Comparison of ENCODE assay signal across 11 cellular contexts in the genomic region with DNA sequence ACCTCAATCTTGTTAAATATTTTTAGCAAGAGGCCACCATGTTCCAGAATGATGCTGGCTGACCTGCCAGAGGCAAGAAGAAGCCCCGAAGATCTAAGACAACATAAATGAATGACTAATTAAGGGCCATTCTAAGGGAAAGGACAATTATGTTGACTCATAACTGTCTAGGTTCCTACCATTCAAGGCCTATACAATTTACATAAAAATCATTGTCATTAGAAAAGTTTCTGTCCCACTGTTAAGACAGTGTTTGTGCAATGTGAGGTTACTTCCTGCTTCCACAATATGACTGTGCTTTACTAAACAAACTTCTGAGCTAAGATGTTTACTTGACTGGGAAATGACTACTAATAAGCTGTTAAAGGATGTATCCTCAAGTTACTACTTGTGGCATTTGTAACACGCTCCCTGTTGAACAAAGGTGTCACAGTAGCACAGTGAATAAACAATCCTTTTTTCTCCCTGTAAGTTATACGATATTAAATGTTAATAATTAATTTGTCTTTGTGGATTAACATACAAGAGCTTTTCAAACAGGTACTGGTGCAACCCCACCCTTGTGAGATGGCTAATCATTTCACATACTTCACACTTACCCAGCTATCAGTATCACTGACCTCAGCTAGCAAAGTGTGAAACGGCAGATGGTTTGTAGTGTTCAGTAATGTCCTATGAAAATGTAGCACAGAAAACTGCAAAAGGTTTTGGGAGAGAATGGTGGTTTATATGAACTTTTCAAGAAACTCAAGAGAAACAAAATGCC.
DNase-seq lines count a peak whose midpoint lies in the region; ATAC-seq, FAIRE-seq and TF ChIP-seq lines count a peak whose summit lies in the region.
"Had no signal": no experiment of that assay in that cellular context is flagged by ENCODE, and none has a peak within 500 bp of the region (broad histone marks: within the 10 kb centered on the region; RNA-seq: fewer than 3 reads in every experiment).

No MANE protein-coding gene starts in this region.

- no peak for TF ChIP-seq CTCF in lower lobe of right lung (IDR thresholded peaks at IDR 0.05)

- no peaks in the 10 kb centered on the region for H3K27me3 ChIP-seq in lower lobe of right lung (ENCODE audit: low read depth)

- intact Hi-C loops in lower lobe of right lung (cut with DNase I): no loop called here

- H3K36me3 ChIP-seq in lower lobe of right lung: no peaks in the 10 kb centered on the region

- H3K9me3 ChIP-seq in lower lobe of right lung: no peaks in the 10 kb centered on the region

- FAIRE-seq in H54 (lab: Jason Lieb, UNC): peak; percentile 55

- TF ChIP-seq POLR2A in GM18505 (IDR thresholded peaks at IDR 0.05; ENCODE audit: borderline replicate concordance, extremely low read depth, insufficient read depth, insufficient read length) (no peak), H54 (IDR thresholded peaks at IDR 0.05; ENCODE audit: low read depth, low read length) (no peak)

- DNase-seq in H54 (ENCODE audit: insufficient read length, low spot score) (no peak), M059J (ENCODE audit: low read depth) (peak; percentile 61), lower lobe of right lung (no peak), NCI-H1092 treated with DMSO at 0.1 percent for 48 hours (lab: John Stamatoyannopoulos, UW) (no peak), DMS 273 treated with DMSO at 0.1 percent for 48 hours (lab: John Stamatoyannopoulos, UW) (no peak), COR-L47 (lab: John Stamatoyannopoulos, UW) (no peak), NCI-H146 (lab: John Stamatoyannopoulos, UW) (no peak)
- DNase-seq: RPMI8226, substantia nigra had no signal

- no peak overlapping the region for H3K4me3 ChIP-seq in lower lobe of right lung

- H3K4me1 ChIP-seq in lower lobe of right lung: peaks cover 10% of the 10 kb centered on the region

- H3K27ac ChIP-seq in lower lobe of right lung: peak overlapping the region; percentile 61

- ATAC-seq in GM18505 (IDR thresholded peaks at IDR 0.05; ENCODE audit: unreplicated experiment) (peak; percentile 44), lower lobe of right lung (peak; percentile 72 to 77)
- ATAC-seq: naive thymus-derived CD8-positive, alpha-beta T cell had no signal
